In genomic region chr4:105894570-105895323, GRCh38 we compare ENCODE assay signal across 9 cellular contexts. TPM values are rescaled to one million over a fixed set of nuclear protein-coding genes. Genes with fewer than 3 reads are reported as not detected.
DNase-seq lines count a peak whose midpoint lies in the region; ATAC-seq, FAIRE-seq and TF ChIP-seq lines count a peak whose summit lies in the region.
"Had no signal": no experiment of that assay in that cellular context is flagged by ENCODE, and none has a peak within 500 bp of the region (broad histone marks: within the 10 kb centered on the region; RNA-seq: fewer than 3 reads in every experiment).

No MANE protein-coding gene starts in this region.

- no peaks in the 10 kb centered on the region for H3K9me3 Mint-ChIP-seq in osteocyte (ENCODE audit: unreplicated experiment)

- H2AFZ ChIP-seq in GM23248: no peak overlapping the region

- WGBS in GM23248 (ENCODE audit: low coverage in 1 of 2, low lambda C conversion rate in 2 of 2, missing lambda C conversion rate in 2 of 2), 2 experiments: 3% methylated on average over 15 to 24 of the region's 24 CpGs

- in situ Hi-C loops in GM23248 (cut with MboI): no loop called here

- no peaks in the 10 kb centered on the region for H3K79me2 ChIP-seq in GM23248 (ENCODE audit: insufficient read depth)

- H3K4me3 ChIP-seq in GM23248: no peak overlapping the region

- no peak overlapping the region for H3K9ac ChIP-seq in GM23248

- H3F3A ChIP-seq in GM23248 (ENCODE audit: insufficient read depth): no peaks in the 10 kb centered on the region

- no peaks in the 10 kb centered on the region for H3K9me2 ChIP-seq in GM23248 (ENCODE audit: insufficient read depth)

- H3K36me3 Mint-ChIP-seq in osteocyte (ENCODE audit: unreplicated experiment): no peaks in the 10 kb centered on the region

- TF ChIP-seq CTCF in GM10248 (IDR thresholded peaks at IDR 0.05; ENCODE audit: control extremely low read depth, extremely low read depth, low read depth, missing control alignments): no peak
- TF ChIP-seq CTCF in osteocyte (IDR thresholded peaks at IDR 0.05): no peak

- H4K20me1 ChIP-seq in GM23248 (ENCODE audit: insufficient read depth): no peaks in the 10 kb centered on the region

- DNase-seq in GM10248 (ENCODE audit: extremely low spot score): peak; percentile 34
- peak; percentile 8 for DNase-seq in GM23248
- peak; percentile 81 to 86 for DNase-seq in NCI-H2081 (lab: John Stamatoyannopoulos, UW)
- DNase-seq in osteocyte (ENCODE audit: extremely low spot score, unreplicated experiment): no peak
- DNase-seq in dermis blood vessel endothelial cell: no peak
- no peak for DNase-seq in RCC 7860 (ENCODE audit: low spot score)
- DNase-seq in activated CD4-positive, alpha-beta T cell treated with anti-CD3 and anti-CD28 coated beads for 1 hour: no peak

- no peak overlapping the region for H3K4me2 ChIP-seq in GM23248 (ENCODE audit: unreplicated experiment)

- FAIRE-seq in RCC 7860 (lab: Jason Lieb, UNC): no peak

- H3K4me3 Mint-ChIP-seq in osteocyte (ENCODE audit: unreplicated experiment): peak overlapping the region; percentile 65
- H3K4me3 Mint-ChIP-seq: central memory CD8-positive, alpha-beta T cell had no signal

- no peaks in the 10 kb centered on the region for H3K9me3 ChIP-seq in GM23248 (ENCODE audit: low read depth)

- CTCF ChIA-PET in GM10248 (lab: Yijun Ruan, JAX): no interaction called here

- no peaks in the 10 kb centered on the region for H3K36me3 ChIP-seq in GM23248 (ENCODE audit: low read depth)

- peaks cover 88% of the 10 kb centered on the region for H3K27me3 Mint-ChIP-seq in osteocyte (ENCODE audit: unreplicated experiment)

- no peak overlapping the region for H3K27ac Mint-ChIP-seq in osteocyte (ENCODE audit: unreplicated experiment)

- H3K27me3 ChIP-seq in GM23248 (replicated peaks; ENCODE audit: insufficient read depth): peaks cover 88% of the 10 kb centered on the region

- POLR2A ChIA-PET in GM10248 (lab: Yijun Ruan, JAX): no interaction called here

- H3K27ac ChIP-seq in GM23248: no peak overlapping the region

- peak; percentile 68 for ATAC-seq in esophagus mucosa

- H3K4me1 Mint-ChIP-seq in osteocyte (ENCODE audit: unreplicated experiment): peaks cover 14% of the 10 kb centered on the region
- H3K4me1 Mint-ChIP-seq: central memory CD8-positive, alpha-beta T cell had no signal

- H3K4me1 ChIP-seq in GM23248 (ENCODE audit: insufficient read depth): no peaks in the 10 kb centered on the region

RNA-seq across cellular contexts. Expression of gene NPNT, which starts 0.5 kb away (rescaled TPM):
- total RNA-seq in GM23248 (2014; rRNA removed; shearing (Covaris generic)): not detected in 2 replicates
- polyA plus RNA-seq in GM23248 (2016; fragmentation: Nextera tagmentation; extraction: Ambion mirVana): 0.05 TPM in 1 of 2 replicates, not detected in the other
- 17.5 TPM for total RNA-seq in esophagus mucosa
- not detected in 2 replicates for total RNA-seq in osteocyte
- 0.09 and 0.34 TPM in 2 replicates for total RNA-seq in dermis blood vessel endothelial cell

Comparison
In these comparisons a context has a peak if more than half of its experiments do, and no peak if none do; other contexts are left out.
1. DNase-seq: peak in GM10248 (single experiment), GM23248 (single experiment) and NCI-H2081 (2 of 2); none in osteocyte (single experiment), dermis blood vessel endothelial cell (single experiment), RCC 7860 (single experiment) and activated CD4-positive, alpha-beta T cell treated with anti-CD3 and anti-CD28 coated beads for 1 hour (single experiment).
2. RNA of gene NPNT, which starts 0.5 kb away (total RNA-seq): 17.5 TPM in esophagus mucosa (single experiment); 0.09 to 0.34 TPM in dermis blood vessel endothelial cell, not detected in GM23248 and not detected in osteocyte; every median in the first group is over 10 times any median in the second.